12 cellular contexts compared by ENCODE assay signal in genomic region chr12:124498870-124499753, GRCh38.
DNase-seq lines count a peak whose midpoint lies in the region; ATAC-seq and TF ChIP-seq lines count a peak whose summit lies in the region.
"Had no signal": no experiment of that assay in that cellular context is flagged by ENCODE, and none has a peak within 500 bp of the region (broad histone marks: within the 10 kb centered on the region; RNA-seq: fewer than 3 reads in every experiment).

No MANE protein-coding gene starts in this region.

- H3K4me3 ChIP-seq in coronary artery (no peak overlapping the region), vagina (no peak overlapping the region)
- no peak overlapping the region for H3K4me3 ChIP-seq in naive thymus-derived CD4-positive, alpha-beta T cell (ENCODE audit: low read length)
- H3K4me3 ChIP-seq: adrenal gland had no signal

- no peak overlapping the region for H3K4me3 Mint-ChIP-seq in naive thymus-derived CD4-positive, alpha-beta T cell

- peak; percentile 13 for ATAC-seq in Right ventricle myocardium inferior
- ATAC-seq in naive thymus-derived CD4-positive, alpha-beta T cell, result no peak
- ATAC-seq: left colon had no signal

- H3K27me3 ChIP-seq in naive thymus-derived CD4-positive, alpha-beta T cell (ENCODE audit: control insufficient read depth in 2 of 2, insufficient read depth in 2 of 2, low read length in 2 of 2), result no peaks in the 10 kb centered on the region
- H3K27me3 ChIP-seq in vagina, result no peaks in the 10 kb centered on the region
- H3K27me3 ChIP-seq: adrenal gland had no signal

- CTCF ChIA-PET in naive thymus-derived CD4-positive, alpha-beta T cell (lab: Charles Lee), result no interaction called here

- DNase-seq in Right ventricle myocardium inferior (ENCODE audit: missing footprints), result no peak
- no peak for DNase-seq in cardiac septum (ENCODE audit: low spot score)
- DNase-seq in coronary artery (ENCODE audit: low spot score), result no peak
- DNase-seq in naive thymus-derived CD4-positive, alpha-beta T cell, result no peak
- no peak for DNase-seq in vagina (ENCODE audit: extremely low spot score in 2 of 2)
- DNase-seq in kidney tubule cell (ENCODE audit: low spot score), result no peak
- no peak for DNase-seq in stimulated activated CD4-positive, alpha-beta T cell treated with anti-CD3 and anti-CD28 coated beads, Interleukin-4, amount 100 ng/mL, for 24 hours
- no peak for DNase-seq in NCI-H146 treated with DMSO at 0.1 percent for 48 hours (lab: John Stamatoyannopoulos, UW; ENCODE audit: unreplicated experiment)
- DNase-seq: left colon, NCI-H187 treated with DMSO at 0.1 percent for 48 hours, T1000 had no signal

- no peaks in the 10 kb centered on the region for H3K9me3 Mint-ChIP-seq in naive thymus-derived CD4-positive, alpha-beta T cell

- POLR2A ChIA-PET in naive thymus-derived CD4-positive, alpha-beta T cell (lab: Charles Lee), result no interaction called here

- H3K27me3 Mint-ChIP-seq in naive thymus-derived CD4-positive, alpha-beta T cell, result no peaks in the 10 kb centered on the region

- no peak for TF ChIP-seq POLR2A in vagina (IDR thresholded peaks at IDR 0.05)

- H3K9me3 ChIP-seq in naive thymus-derived CD4-positive, alpha-beta T cell (ENCODE audit: control insufficient read depth in 2 of 3, low read length in 3 of 3), result no peaks in the 10 kb centered on the region
- no peaks in the 10 kb centered on the region for H3K9me3 ChIP-seq in vagina
- H3K9me3 ChIP-seq: adrenal gland had no signal

- no peak for TF ChIP-seq CTCF in coronary artery (IDR thresholded peaks at IDR 0.05)
- no peak for TF ChIP-seq CTCF in vagina (IDR thresholded peaks at IDR 0.05)

- H3K4me1 Mint-ChIP-seq in naive thymus-derived CD4-positive, alpha-beta T cell, result peaks cover 15 to 86% (median 50%) of the 10 kb centered on the region in 7 donors

- intact Hi-C loops in Right ventricle myocardium inferior (cut with DNase I) (no loop called here), cardiac septum (cut with DNase I) (no loop called here), vagina (cut with DNase I) (no loop called here)
- intact Hi-C loops in naive thymus-derived CD4-positive, alpha-beta T cell (cut with micrococcal nuclease), result no loop called here

- H3K27ac Mint-ChIP-seq in naive thymus-derived CD4-positive, alpha-beta T cell, result peak overlapping the region in 6 of 9 donors; percentile 5 to 76 (median 42)

- H3K4me1 ChIP-seq in naive thymus-derived CD4-positive, alpha-beta T cell (ENCODE audit: control insufficient read depth in 2 of 2, insufficient read depth in 2 of 2, low read length in 2 of 2), result no peaks in the 10 kb centered on the region
- H3K4me1 ChIP-seq in vagina, result peaks cover 74% of the 10 kb centered on the region

- H3K27ac ChIP-seq in coronary artery (peak overlapping the region; percentile 62 to 74), vagina (peak overlapping the region; percentile 58)
- H3K27ac ChIP-seq in naive thymus-derived CD4-positive, alpha-beta T cell (ENCODE audit: low read depth, low read length), result no peak overlapping the region

- peaks cover 0 to 5% (median 2%) of the 10 kb centered on the region in 5 donors for H3K36me3 Mint-ChIP-seq in naive thymus-derived CD4-positive, alpha-beta T cell

- H3K36me3 ChIP-seq in naive thymus-derived CD4-positive, alpha-beta T cell (ENCODE audit: control insufficient read depth in 2 of 3, insufficient read depth in 3 of 3, low read length in 3 of 3), result peaks cover 0 to 16% (median 0%) of the 10 kb centered on the region in 3 experiments
- peaks cover 0 to 7% of the 10 kb centered on the region in 2 donors for H3K36me3 ChIP-seq in vagina
